Comparison of ENCODE assay signal across 23 cellular contexts in genomic region chr13:95426631-95427030, GRCh38.
"Had no signal": no experiment of that assay in that cellular context is flagged by ENCODE, and none has a peak within 500 bp of the region (broad histone marks: within the 10 kb centered on the region; RNA-seq: fewer than 3 reads in every experiment).

No MANE protein-coding gene starts in this region.

- H3K27ac Mint-ChIP-seq: naive thymus-derived CD8-positive, alpha-beta T cell; nephron; progenitor cell of endocrine pancreas; stimulated activated naive B cell treated with anti-CD40 and anti-IgM and Interleukin-4, amounts not matched to agents 10 μg/mL and 1 μg/mL and 100 μg/mL, for 72 hours had no signal

- H3K36me3 Mint-ChIP-seq: stimulated activated naive B cell treated with anti-CD40 and anti-IgM and Interleukin-4, amounts not matched to agents 10 μg/mL and 1 μg/mL and 100 μg/mL, for 72 hours had no signal

- H3K4me1 Mint-ChIP-seq: nephron; neural crest cell; stimulated activated naive B cell treated with anti-CD40 and anti-IgM and Interleukin-4, amounts not matched to agents 10 μg/mL and 1 μg/mL and 100 μg/mL, for 72 hours had no signal

- H3K4me3 Mint-ChIP-seq: naive thymus-derived CD8-positive, alpha-beta T cell; nephron; neural crest cell; stimulated activated naive B cell treated with anti-CD40 and anti-IgM and Interleukin-4, amounts not matched to agents 10 μg/mL and 1 μg/mL and 100 μg/mL, for 72 hours had no signal

- H3K9me3 Mint-ChIP-seq: nephron had no signal

- H3K27me3 Mint-ChIP-seq: progenitor cell of endocrine pancreas had no signal

- DNase-seq: hippocampal formation; kidney; left colon; left lung; lower lobe of right lung; mammary epithelial cell; mesenchymal stem cell; naive thymus-derived CD8-positive, alpha-beta T cell; nucleus accumbens; right lobe of liver; stimulated activated CD4-positive, alpha-beta T cell treated with anti-CD3 and anti-CD28 coated beads, Interleukin-1b, Interleukin-23, amount 100 ng/mL, for 48 hours; stimulated activated CD4-positive, alpha-beta T cell treated with anti-CD3 and anti-CD28 coated beads, Interleukin-2, amount 100 ng/mL, for 48 hours; stimulated activated CD4-positive, alpha-beta T cell treated with anti-CD3 and anti-CD28 coated beads, Interleukin-4, amount 100 ng/mL, for 4 hours; stimulated activated CD8-positive, alpha-beta memory T cell treated with anti-CD3 and anti-CD28 coated beads, Interleukin-4, amount 100 ng/mL, for 48 hours; stimulated activated naive B cell treated with anti-CD40 and anti-IgM and Interleukin-4, amounts not matched to agents 10 μg/mL and 1 μg/mL and 100 μg/mL, for 72 hours; stimulated activated naive CD8-positive, alpha-beta T cell treated with anti-CD3 and anti-CD28 coated beads, Interleukin-15, Interleukin-2, amounts not matched to agents 100 U/mL and 50 U/mL, for 24 hours; stomach; testis; transverse colon; upper lobe of right lung had no signal

- ATAC-seq: left colon; left lung; lower lobe of right lung; naive thymus-derived CD8-positive, alpha-beta T cell; right lobe of liver; stimulated activated naive B cell treated with anti-CD40 and anti-IgM and Interleukin-4, amounts not matched to agents 10 μg/mL and 1 μg/mL and 100 μg/mL, for 72 hours; stimulated activated naive CD8-positive, alpha-beta T cell treated with anti-CD3 and anti-CD28 coated beads, Interleukin-15, Interleukin-2, amounts not matched to agents 100 U/mL and 50 U/mL, for 24 hours; upper lobe of right lung had no signal
